In the genomic region with DNA sequence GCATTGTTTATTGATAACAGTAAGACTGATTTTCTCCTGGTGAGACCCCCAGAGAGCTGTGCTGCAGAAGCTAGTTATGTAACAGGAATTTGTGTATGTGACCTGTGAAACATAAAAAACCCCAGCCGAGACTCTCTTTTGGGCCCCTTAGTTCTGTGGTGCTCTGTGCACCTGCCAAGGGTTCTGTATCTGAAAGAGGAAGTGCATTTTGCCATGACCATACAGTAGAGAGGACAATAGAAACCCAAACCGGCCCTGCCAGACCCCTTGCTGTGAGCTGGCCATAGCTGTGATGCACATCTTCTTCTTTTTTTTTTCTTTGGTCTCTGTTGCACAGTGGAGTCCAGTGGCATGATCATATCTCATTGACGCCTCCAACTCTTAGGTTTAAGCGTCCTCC, we compare ENCODE assay signal across 17 cellular contexts. TPM values are rescaled to one million over a fixed set of nuclear protein-coding genes. Genes with fewer than 3 reads are reported as not detected.
DNase-seq lines count a peak whose midpoint lies in the region; ATAC-seq, FAIRE-seq and TF ChIP-seq lines count a peak whose summit lies in the region.
"Had no signal": no experiment of that assay in that cellular context is flagged by ENCODE, and none has a peak within 500 bp of the region (broad histone marks: within the 10 kb centered on the region; RNA-seq: fewer than 3 reads in every experiment).

No MANE protein-coding gene starts in this region.

- TF ChIP-seq CTCF in GM20000 (IDR thresholded peaks at IDR 0.05; ENCODE audit: extremely low read depth, missing control alignments): no peak
- TF ChIP-seq CTCF in OCI-LY1 (IDR thresholded peaks at IDR 0.05; ENCODE audit: low read length): no peak
- TF ChIP-seq CTCF in K562 (IDR thresholded peaks at IDR 0.05 in 2 of 3, conservative IDR thresholded peaks at IDR 0.05 in 1 of 3; ENCODE audit: insufficient read depth in 2 of 3, low read depth in 1 of 3, low read length in 3 of 3): no peak
- TF ChIP-seq CTCF in transverse colon (IDR thresholded peaks at IDR 0.05): no peak

- FAIRE-seq in K562 (lab: Jason Lieb, UNC): no peak

- no peaks in the 10 kb centered on the region for H3K79me2 ChIP-seq in OCI-LY1 (ENCODE audit: insufficient read depth, low read length)
- no peaks in the 10 kb centered on the region for H3K79me2 ChIP-seq in K562 (ENCODE audit: control insufficient read depth, insufficient read depth, low read length)

- WGBS in K562 (ENCODE audit: insufficient coverage, low coverage, missing lambda C conversion rate): 0% methylated on average over 4 of the region's 4 CpGs
- WGBS in transverse colon (ENCODE audit: low coverage in 1 of 2), 2 donors: 75 to 86% methylated on average over 3 to 4 of the region's 4 CpGs

- H3K9ac ChIP-seq in OCI-LY1 (ENCODE audit: low read length): peak overlapping the region; percentile 66
- no peak overlapping the region for H3K9ac ChIP-seq in K562 (ENCODE audit: insufficient read depth in 1 of 2, low read depth in 2 of 2, low read length in 2 of 2)
- H3K9ac ChIP-seq: BLaER1 had no signal

- peak overlapping the region; percentile 48 for H3K4me3 ChIP-seq in OCI-LY1 (ENCODE audit: low read depth, low read length, poor library complexity, severe bottlenecking)
- no peak overlapping the region for H3K4me3 ChIP-seq in K562
- no peak overlapping the region for H3K4me3 ChIP-seq in transverse colon
- H3K4me3 ChIP-seq: BLaER1 had no signal

- CTCF ChIA-PET in K562 (lab: Yijun Ruan, JAX; ENCODE audit: low intra/inter-chr PET ratio): no interaction called here

- H3K27me3 ChIP-seq in OCI-LY1 (ENCODE audit: insufficient read depth, low read length) (no peaks in the 10 kb centered on the region), K562 (ENCODE audit: control insufficient read depth in 2 of 2, insufficient read depth in 2 of 2, low read length in 2 of 2) (0 out of 5 replicates have a peak, but pooled peaks cover 0 to 3% of the 10 kb centered on the region in 2 experiments), transverse colon (no peaks in the 10 kb centered on the region)
- H3K27me3 ChIP-seq: BLaER1 had no signal

- intact Hi-C loops in K562 (cut with micrococcal nuclease) (no loop called here), transverse colon (cut with DNase I; ENCODE audit: low total_unique reads) (no loop called here)

- POLR2A ChIA-PET in K562 (lab: Yijun Ruan, JAX): no interaction called here

- TF ChIP-seq POLR2A in K562 (conservative IDR thresholded peaks at IDR 0.05) (no peak), transverse colon (IDR thresholded peaks at IDR 0.05) (no peak)

- H3K36me3 ChIP-seq in OCI-LY1 (ENCODE audit: insufficient read depth, low read length) (peaks cover 3% of the 10 kb centered on the region; the same call in 1 of the 2 replicates), K562 (ENCODE audit: control insufficient read depth, insufficient read depth, low read length) (no peaks in the 10 kb centered on the region), transverse colon (no peaks in the 10 kb centered on the region)

- DNase-seq in GM20000 (ENCODE audit: low spot score) (peak; percentile 23), K562 (ENCODE audit: extremely low read depth in 1 of 4, low spot score in 3 of 4) (no peak), transverse colon (peak; percentile 24), NCI-H446 treated with DMSO at 0.1 percent for 48 hours (lab: John Stamatoyannopoulos, UW) (no peak), activated T-cell treated with anti-CD3 and anti-CD28 coated beads for 4 hours (no peak)
- DNase-seq: CD8-positive, alpha-beta memory T cell; H9; NCI-H1092 treated with DMSO at 0.1 percent for 48 hours; NCI-H1930; NCI-H2171 had no signal

- H3K9me3 ChIP-seq in OCI-LY1 (ENCODE audit: low read length) (peaks cover 7% of the 10 kb centered on the region), K562 (replicated peaks; ENCODE audit: control insufficient read depth, insufficient read depth, low read depth, low read length) (no peaks in the 10 kb centered on the region), transverse colon (no peaks in the 10 kb centered on the region)

- TF ChIP-seq RAD21 in K562 (CRISPR knock-in tag; conservative IDR thresholded peaks at IDR 0.05 in 1 of 2, IDR thresholded peaks at IDR 0.05 in 1 of 2): no peak

- H3K4me1 ChIP-seq in OCI-LY1 (ENCODE audit: insufficient read depth, low read length, severe bottlenecking) (peaks cover 62% of the 10 kb centered on the region), K562 (replicated peaks in 1 of 2; ENCODE audit: control insufficient read depth in 2 of 2, insufficient read depth in 2 of 2, low read length in 2 of 2) (no peaks in the 10 kb centered on the region), transverse colon (no peaks in the 10 kb centered on the region)

- BruUV-seq in K562 (replicated peaks; lab: Mats Ljungman, UMichigan): no TSS peak

- ATAC-seq in K562 (no peak), HG02973 (IDR thresholded peaks at IDR 0.05; ENCODE audit: unreplicated experiment) (no peak)

- H4K20me1 ChIP-seq in OCI-LY1 (ENCODE audit: insufficient read depth, low read length) (no peaks in the 10 kb centered on the region), K562 (replicated peaks; ENCODE audit: control insufficient read depth, insufficient read depth, low read length) (no peaks in the 10 kb centered on the region)
- H4K20me1 ChIP-seq: BLaER1 had no signal

- no peaks in the 10 kb centered on the region for H3K9me2 ChIP-seq in OCI-LY1 (ENCODE audit: low read depth, low read length)

- TF ChIP-seq EP300 in K562 (IDR thresholded peaks at IDR 0.05; ENCODE audit: low read length) (no peak), transverse colon (IDR thresholded peaks at IDR 0.05; ENCODE audit: low read depth) (no peak)

- H3K27ac ChIP-seq in OCI-LY1 (ENCODE audit: low read depth, low read length, poor library complexity, severe bottlenecking) (peak overlapping the region; percentile 99), K562 (ENCODE audit: extremely low read depth, low read depth, low read length) (no peak overlapping the region), transverse colon (no peak overlapping the region)
- H3K27ac ChIP-seq: BLaER1 had no signal

- in situ Hi-C loops in K562 (cut with MboI): no loop called here
- in situ Hi-C loops in transverse colon (cut with MboI; ENCODE audit: low pct_ligation_motif_present in 1 of 4, low pct_unique_long_range_greater_than_20kb in 1 of 4, low sequenced_read_pairs in 3 of 4): no loop called here

- H2AFZ ChIP-seq in OCI-LY1 (ENCODE audit: low read length) (0 out of 2 replicates have a peak overlapping the region, but pooled peaks have one; percentile 31), K562 (ENCODE audit: low read depth, low read length) (no peak overlapping the region)

- no peaks in the 10 kb centered on the region for H3K9me1 ChIP-seq in K562 (ENCODE audit: control insufficient read depth, insufficient read depth, low read length)

- H3F3A ChIP-seq in OCI-LY1 (ENCODE audit: insufficient read depth, low read length): no peaks in the 10 kb centered on the region; the same call in 1 of the 2 replicates

- H3K4me2 ChIP-seq in OCI-LY1 (ENCODE audit: low read length): peak overlapping the region; percentile 69
- no peak overlapping the region for H3K4me2 ChIP-seq in K562 (ENCODE audit: insufficient read depth, low read length)
- H3K4me2 ChIP-seq: BLaER1 had no signal

TF ChIP-seq in K562, 482 proteins besides CTCF, POLR2A, EP300 and RAD21:
- TF ChIP-seq ZNF699 (CRISPR knock-in tag; IDR thresholded peaks at IDR 0.05; ENCODE audit: insufficient replicate concordance) (no peak), SPI1 (IDR thresholded peaks at IDR 0.05; ENCODE audit: borderline replicate concordance, low read depth, low read length) (peak; percentile 80; the same call in 1 of the 2 replicates)
TF ChIP-seq in K562: peak in this region for 1.

RNA-seq across cellular contexts. Expression of a gene that starts 31.4 kb away (rescaled TPM):
- not detected in 2 replicates for total RNA-seq in K562 (2011; cell fraction: chromatin; rRNA removed; ENCODE audit: low replicate concordance)
- total RNA-seq in K562 (2011; cell fraction: nucleolus; rRNA removed): not detected in 2 replicates
- not detected in 2 replicates for total RNA-seq in K562 (2011; cell fraction: nucleoplasm; rRNA removed)
- total RNA-seq in K562 (2014; rRNA removed) (not detected in 2 replicates), K562 (2014; rRNA removed; fragmentation: Illumina TruSeq; extraction: Trizol) (not detected in 2 replicates), K562 (2015; rRNA removed; fragmentation: Illumina TruSeq; extraction: Trizol) (not detected in 2 replicates), K562 (2021) (not detected in 2 replicates), transverse colon (not detected)
- polyA plus RNA-seq in K562 (2011; rRNA removed) (not detected in 2 replicates), K562 (2014; fragmentation: Illumina TruSeq; extraction: Trizol) (not detected in 2 replicates), K562 (2014; fragmentation: Nextera tagmentation; extraction: Ambion mirVana) (not detected), K562 (2014; rRNA removed) (not detected in 2 replicates)
- not detected in 2 replicates for polyA plus RNA-seq in K562 (2011; cell fraction: cytosol; rRNA removed)
- polyA plus RNA-seq in K562 (2011; cell fraction: nucleus; rRNA removed): not detected in 2 replicates
- not detected in 2 replicates for polyA plus RNA-seq in K562 (2012)
- polyA minus RNA-seq in K562 (2011; rRNA and poly(A)+ RNA removed): not detected in 2 replicates
- polyA minus RNA-seq in K562 (2011; cell fraction: cytosol; rRNA and poly(A)+ RNA removed): not detected in 2 replicates
- not detected in 2 replicates for polyA minus RNA-seq in K562 (2011; cell fraction: nucleus; rRNA and poly(A)+ RNA removed)
- total RNA-seq: CD8-positive, alpha-beta memory T cell; H9; HT1080; NCI-H460; SK-MEL-5; T-helper 1 cell treated with Interleukin-12 subunit alpha and Interleukin-12 subunit beta and Interleukin-4 antibody, amounts not matched to agents 30 ng/mL and 1 ng/mL, for 36 hours had no signal
- polyA plus RNA-seq: CD8-positive, alpha-beta memory T cell had no signal

RNA-seq across cellular contexts. Expression of a gene that starts 38.1 kb away (rescaled TPM):
- total RNA-seq in K562 (2011; cell fraction: chromatin; rRNA removed; ENCODE audit: low replicate concordance): 0.32 and 0.69 TPM in 2 replicates
- 0.33 and 0.39 TPM in 2 replicates for total RNA-seq in K562 (2011; cell fraction: nucleolus; rRNA removed)
- total RNA-seq in K562 (2011; cell fraction: nucleoplasm; rRNA removed): 0.59 and 1.1 TPM in 2 replicates
- total RNA-seq in K562 (2014; rRNA removed) (0.73 and 0.82 TPM in 2 replicates), K562 (2014; rRNA removed; fragmentation: Illumina TruSeq; extraction: Trizol) (1.2 and 1.3 TPM in 2 replicates), K562 (2015; rRNA removed; fragmentation: Illumina TruSeq; extraction: Trizol) (1.2 TPM in 2 replicates), K562 (2021) (1.1 TPM in 2 replicates), transverse colon (10 to 100 TPM in 3 of 4 donors, 1 to 10 TPM in 1; 4.6 to 39.7 (median 27.5) TPM)
- polyA plus RNA-seq in K562 (2011; rRNA removed) (0.24 and 0.32 TPM in 2 replicates), K562 (2014; fragmentation: Illumina TruSeq; extraction: Trizol) (0.53 and 0.70 TPM in 2 replicates), K562 (2014; fragmentation: Nextera tagmentation; extraction: Ambion mirVana) (under 1 TPM; 0.29 to 0.39 TPM), K562 (2014; rRNA removed) (0.42 and 0.45 TPM in 2 replicates)
- polyA plus RNA-seq in K562 (2011; cell fraction: cytosol; rRNA removed): 0.13 and 0.15 TPM in 2 replicates
- polyA plus RNA-seq in K562 (2011; cell fraction: nucleus; rRNA removed): 0.13 and 0.18 TPM in 2 replicates
- polyA plus RNA-seq in K562 (2012): 0.56 and 4.2 TPM in 2 replicates
- polyA minus RNA-seq in K562 (2011; rRNA and poly(A)+ RNA removed): 0.81 and 0.99 TPM in 2 replicates
- 0.27 and 0.29 TPM in 2 replicates for polyA minus RNA-seq in K562 (2011; cell fraction: cytosol; rRNA and poly(A)+ RNA removed)
- 0.13 and 0.22 TPM in 2 replicates for polyA minus RNA-seq in K562 (2011; cell fraction: nucleus; rRNA and poly(A)+ RNA removed)

Comparison
In these comparisons a context has a peak if more than half of its experiments do, and no peak if none do; other contexts are left out.
1. DNase-seq: peak in GM20000 (single experiment) and transverse colon (single experiment); none in K562 (0 of 4), NCI-H446 treated with DMSO at 0.1 percent for 48 hours (single experiment) and activated T-cell treated with anti-CD3 and anti-CD28 coated beads for 4 hours (single experiment).